Comparison of ENCODE assay signal across 19 cellular contexts in the genomic region with DNA sequence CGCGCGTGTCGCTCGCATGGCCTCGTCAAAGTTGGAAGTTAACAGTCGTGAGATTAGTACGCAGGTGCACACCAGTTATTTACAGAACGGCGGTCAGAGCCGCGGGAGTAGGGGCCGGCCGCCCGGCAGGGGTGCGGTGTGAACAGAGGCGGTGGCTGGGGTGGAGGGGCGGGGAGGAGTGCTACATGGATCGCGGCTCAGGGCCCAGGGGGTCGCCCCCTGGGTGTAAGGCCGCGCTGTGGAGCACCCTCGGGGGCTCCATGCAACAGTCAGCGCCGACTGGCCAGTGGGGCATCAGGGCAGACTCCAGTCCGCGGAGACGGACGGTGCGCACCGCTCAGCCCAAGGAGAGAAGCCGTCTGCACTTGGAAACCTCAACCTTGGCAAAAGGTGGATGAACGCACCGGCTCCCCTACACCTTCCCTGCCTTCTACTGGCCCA.
DNase-seq lines count a peak whose midpoint lies in the region; ATAC-seq, FAIRE-seq and TF ChIP-seq lines count a peak whose summit lies in the region.
"Had no signal": no experiment of that assay in that cellular context is flagged by ENCODE, and none has a peak within 500 bp of the region (broad histone marks: within the 10 kb centered on the region; RNA-seq: fewer than 3 reads in every experiment).

No MANE protein-coding gene starts in this region.

- no TSS peak for BruUV-seq in HepG2 (replicated peaks; lab: Mats Ljungman, UMichigan)

- H3K14ac ChIP-seq in neuronal stem cell (ENCODE audit: low read length): no peak overlapping the region

- no peaks in the 10 kb centered on the region for H3K79me2 ChIP-seq in HepG2 (ENCODE audit: insufficient read depth, low read length)

- POLR2A ChIA-PET in HepG2 (lab: Yijun Ruan, JAX): no interaction called here

- no peak overlapping the region for H2BK12ac ChIP-seq in neuronal stem cell (ENCODE audit: low read length)

- no peak overlapping the region for H3K18ac ChIP-seq in neuronal stem cell (ENCODE audit: low read length)

- no peak overlapping the region for H4K8ac ChIP-seq in neuronal stem cell (ENCODE audit: low read depth, low read length)

- H3K36me3 ChIP-seq in liver (ENCODE audit: control insufficient read depth in 4 of 4, insufficient read depth in 3 of 4, low read depth in 1 of 4, low read length in 3 of 4): no peaks in the 10 kb centered on the region
- no peaks in the 10 kb centered on the region for H3K36me3 ChIP-seq in HepG2 (replicated peaks in 1 of 2; ENCODE audit: control insufficient read depth in 1 of 2, insufficient read depth in 2 of 2, low read length in 2 of 2)
- H3K36me3 ChIP-seq in neuronal stem cell (replicated peaks in 1 of 2; ENCODE audit: control insufficient read depth in 2 of 2, insufficient read depth in 2 of 2, low read length in 2 of 2): no peaks in the 10 kb centered on the region

- H3K27me3 Mint-ChIP-seq in endothelial cell (ENCODE audit: unreplicated experiment): peaks cover 10% of the 10 kb centered on the region
- H3K27me3 Mint-ChIP-seq in activated naive CD4-positive, alpha-beta T cell treated with anti-CD3 and anti-CD28 coated beads, Interleukin-2, amount 10 ng/mL, durations not matched to agents 7 days and 5 days: no peaks in the 10 kb centered on the region

- TF ChIP-seq RAD21 in liver (IDR thresholded peaks at IDR 0.05) (no peak), HepG2 (CRISPR knock-in tag; IDR thresholded peaks at IDR 0.05) (no peak)

- no peak for TF ChIP-seq POLR2A in HepG2 (IDR thresholded peaks at IDR 0.05; ENCODE audit: insufficient read depth in 1 of 2, low read depth in 2 of 2, low read length in 2 of 2)

- DNase-seq in HepG2 (ENCODE audit: low spot score) (no peak), endothelial cell (ENCODE audit: low spot score) (no peak), neuronal stem cell (ENCODE audit: low spot score) (no peak), ureter (ENCODE audit: low spot score) (peak; percentile 34)
- no peak for DNase-seq in activated naive CD4-positive, alpha-beta T cell treated with anti-CD3 and anti-CD28 coated beads, Interleukin-2, amount 10 ng/mL, durations not matched to agents 7 days and 5 days
- DNase-seq: COR-L47, DMS153, Kasumi-1, MM.1S, NCI-H1105, NCI-H1694, NCI-H2227 treated with DMSO at 0.1 percent for 48 hours, NCI-H524, SHP77 had no signal

- no peak overlapping the region for H2BK15ac ChIP-seq in neuronal stem cell (ENCODE audit: low read length)

- WGBS in liver: 94% methylated on average over 35 of the region's 35 CpGs
- WGBS in HepG2 (ENCODE audit: low lambda C conversion rate): 84% methylated on average over 25 of the region's 35 CpGs
- no CpG with 5 or more reads among the region's 35 CpGs for WGBS in neuronal stem cell (ENCODE audit: extremely low coverage in 2 of 2, insufficient read length in 2 of 2, insufficient replicate concordance in 1 of 2), 2 donors

- TF ChIP-seq EP300 in HepG2 (IDR thresholded peaks at IDR 0.05; ENCODE audit: low read depth in 2 of 2, low read length in 2 of 2) (no peak), HepG2 (CRISPR knock-in tag; IDR thresholded peaks at IDR 0.05; ENCODE audit: borderline replicate concordance) (no peak)

- peaks cover 13% of the 10 kb centered on the region for H3K9me3 Mint-ChIP-seq in endothelial cell (ENCODE audit: unreplicated experiment)
- H3K9me3 Mint-ChIP-seq in activated naive CD4-positive, alpha-beta T cell treated with anti-CD3 and anti-CD28 coated beads, Interleukin-2, amount 10 ng/mL, durations not matched to agents 7 days and 5 days: peaks cover 16% of the 10 kb centered on the region

- FAIRE-seq in HepG2 (lab: Jason Lieb, UNC): no peak
- FAIRE-seq: H54 had no signal

- CTCF ChIA-PET in HepG2 (lab: Yijun Ruan, JAX; ENCODE audit: low intra/inter-chr PET ratio, low total read pairs): no interaction called here
- CTCF ChIA-PET in activated naive CD4-positive, alpha-beta T cell treated with anti-CD3 and anti-CD28 coated beads, Interleukin-2, amount 10 ng/mL, durations not matched to agents 7 days and 5 days (lab: Charles Lee): no interaction called here

- H3K9ac ChIP-seq in liver (ENCODE audit: low read depth in 1 of 2, low read length in 2 of 2) (no peak overlapping the region), HepG2 (ENCODE audit: insufficient read depth, low read depth, low read length) (no peak overlapping the region), neuronal stem cell (ENCODE audit: low read depth, low read length, poor library complexity) (no peak overlapping the region)

- intact Hi-C loops in HepG2 (cut with micrococcal nuclease; ENCODE audit: unreplicated experiment): no loop called here

- H3K4me2 ChIP-seq in HepG2 (ENCODE audit: low read depth, low read length) (no peak overlapping the region), neuronal stem cell (ENCODE audit: insufficient read depth, low read length, poor library complexity, severe bottlenecking) (no peak overlapping the region)

- peak overlapping the region; percentile 65 for H3K23ac ChIP-seq in neuronal stem cell (ENCODE audit: low read depth, low read length, poor library complexity)

- ATAC-seq in HepG2 (no peak), GM21360 (IDR thresholded peaks at IDR 0.05; ENCODE audit: unreplicated experiment) (no peak), GM19395 (IDR thresholded peaks at IDR 0.05; ENCODE audit: unreplicated experiment) (no peak)

- H3K4ac ChIP-seq in neuronal stem cell (ENCODE audit: low read length): no peak overlapping the region

- H2AFZ ChIP-seq in HepG2 (ENCODE audit: low read length) (no peak overlapping the region), neuronal stem cell (ENCODE audit: low read length) (no peak overlapping the region)

- H4K91ac ChIP-seq in neuronal stem cell (ENCODE audit: low read depth, low read length, poor library complexity): no peak overlapping the region

- H3K27me3 ChIP-seq in liver (ENCODE audit: control insufficient read depth in 4 of 4, insufficient read depth in 4 of 4, low read length in 3 of 4) (no peaks in the 10 kb centered on the region), HepG2 (ENCODE audit: control insufficient read depth in 1 of 2, insufficient read depth in 2 of 2, low read length in 2 of 2) (no peaks in the 10 kb centered on the region; a peak in 1 of 5 replicates), neuronal stem cell (ENCODE audit: control insufficient read depth in 3 of 3, insufficient read depth in 3 of 3, low read depth in 1 of 3, low read length in 3 of 3) (no peaks in the 10 kb centered on the region)

- no peaks in the 10 kb centered on the region for H4K20me1 ChIP-seq in HepG2 (ENCODE audit: insufficient read depth, low read length)

- H3K4me3 ChIP-seq in liver (ENCODE audit: low read depth in 1 of 3, low read length in 3 of 3) (peak overlapping the region in 2 of 3 donors; percentile 23 to 38), HepG2 (replicated peaks in 1 of 3; ENCODE audit: insufficient read depth in 1 of 3, low read depth in 2 of 3, low read length in 3 of 3) (no peak overlapping the region), neuronal stem cell (ENCODE audit: low read length in 2 of 2) (no peak overlapping the region)

- no peaks in the 10 kb centered on the region for H3K79me1 ChIP-seq in neuronal stem cell (ENCODE audit: low read depth, low read length)

- H3K27ac Mint-ChIP-seq in endothelial cell (ENCODE audit: unreplicated experiment): no peak overlapping the region
- H3K27ac Mint-ChIP-seq in activated naive CD4-positive, alpha-beta T cell treated with anti-CD3 and anti-CD28 coated beads, Interleukin-2, amount 10 ng/mL, durations not matched to agents 7 days and 5 days: no peak overlapping the region
- H3K27ac Mint-ChIP-seq: CD14-positive monocyte had no signal

- no peaks in the 10 kb centered on the region for H3K4me1 Mint-ChIP-seq in endothelial cell (ENCODE audit: unreplicated experiment)
- H3K4me1 Mint-ChIP-seq in activated naive CD4-positive, alpha-beta T cell treated with anti-CD3 and anti-CD28 coated beads, Interleukin-2, amount 10 ng/mL, durations not matched to agents 7 days and 5 days: no peaks in the 10 kb centered on the region
- H3K4me1 Mint-ChIP-seq: CD14-positive monocyte had no signal

- peaks cover 0 to 2% (median 0%) of the 10 kb centered on the region in 4 donors for H3K4me1 ChIP-seq in liver (ENCODE audit: control insufficient read depth in 4 of 4, insufficient read depth in 4 of 4, low read length in 3 of 4)
- no peaks in the 10 kb centered on the region for H3K4me1 ChIP-seq in HepG2 (ENCODE audit: insufficient read depth, low read length)
- H3K4me1 ChIP-seq in neuronal stem cell (ENCODE audit: control insufficient read depth in 2 of 2, insufficient read depth in 1 of 2, low read depth in 1 of 2, low read length in 2 of 2): no peaks in the 10 kb centered on the region

- TF ChIP-seq CTCF in liver (IDR thresholded peaks at IDR 0.05; ENCODE audit: low read depth, low read length, missing input control) (no peak), HepG2 (CRISPR knock-in tag; IDR thresholded peaks at IDR 0.05) (no peak), endothelial cell (IDR thresholded peaks at IDR 0.05; ENCODE audit: unreplicated experiment) (no peak)

- no peak overlapping the region for H2BK5ac ChIP-seq in neuronal stem cell (ENCODE audit: low read length)

- no peak overlapping the region for H2BK120ac ChIP-seq in neuronal stem cell (ENCODE audit: low read depth, low read length)

- no peak overlapping the region for H2AK5ac ChIP-seq in neuronal stem cell (ENCODE audit: low read depth, low read length)

- in situ Hi-C loops in HepG2 (cut with HindIII; ENCODE audit: extremely low pct_ligation_motif_present, low pct_unique_long_range_greater_than_20kb): no loop called here

- peaks cover 10% of the 10 kb centered on the region for H3K36me3 Mint-ChIP-seq in endothelial cell (ENCODE audit: low read depth, unreplicated experiment)
- peaks cover 3% of the 10 kb centered on the region for H3K36me3 Mint-ChIP-seq in activated naive CD4-positive, alpha-beta T cell treated with anti-CD3 and anti-CD28 coated beads, Interleukin-2, amount 10 ng/mL, durations not matched to agents 7 days and 5 days
- H3K36me3 Mint-ChIP-seq: CD14-positive monocyte had no signal

- peak overlapping the region; percentile 58 for H3K4me3 Mint-ChIP-seq in endothelial cell (ENCODE audit: unreplicated experiment)
- no peak overlapping the region for H3K4me3 Mint-ChIP-seq in activated naive CD4-positive, alpha-beta T cell treated with anti-CD3 and anti-CD28 coated beads, Interleukin-2, amount 10 ng/mL, durations not matched to agents 7 days and 5 days
- H3K4me3 Mint-ChIP-seq: CD14-positive monocyte had no signal

- peaks cover 3 to 19% (median 17%) of the 10 kb centered on the region in 4 donors for H3K9me3 ChIP-seq in liver (ENCODE audit: control insufficient read depth in 4 of 4, low read length in 3 of 4)
- H3K9me3 ChIP-seq in HepG2 (ENCODE audit: low read length): no peaks in the 10 kb centered on the region; the same call in 1 of the 2 replicates
- H3K9me3 ChIP-seq in neuronal stem cell (replicated peaks in 1 of 2; ENCODE audit: control insufficient read depth in 2 of 2, insufficient read depth in 1 of 2, low read depth in 1 of 2, low read length in 2 of 2): peaks cover 3 to 51% of the 10 kb centered on the region in 2 donors

- H3K27ac ChIP-seq in liver (ENCODE audit: low read depth in 1 of 2, low read length in 2 of 2) (no peak overlapping the region), HepG2 (ENCODE audit: extremely low read length, insufficient read depth, low read length) (no peak overlapping the region), neuronal stem cell (replicated peaks; ENCODE audit: low read length) (no peak overlapping the region)

TF ChIP-seq in HepG2, 621 proteins besides CTCF, POLR2A, EP300 and RAD21 (continues in another document):
- TF ChIP-seq CHCHD3 (CRISPR knock-in tag; IDR thresholded peaks at IDR 0.05): no peak

Comparison
In these comparisons a context has a peak if more than half of its experiments do, and no peak if none do; other contexts are left out.
1. H3K4me3 ChIP-seq: peak in liver (2 of 3); none in HepG2 (0 of 3) and neuronal stem cell (0 of 2).